Comparison of ENCODE assay signal across 1 cellular context in the genomic region with DNA sequence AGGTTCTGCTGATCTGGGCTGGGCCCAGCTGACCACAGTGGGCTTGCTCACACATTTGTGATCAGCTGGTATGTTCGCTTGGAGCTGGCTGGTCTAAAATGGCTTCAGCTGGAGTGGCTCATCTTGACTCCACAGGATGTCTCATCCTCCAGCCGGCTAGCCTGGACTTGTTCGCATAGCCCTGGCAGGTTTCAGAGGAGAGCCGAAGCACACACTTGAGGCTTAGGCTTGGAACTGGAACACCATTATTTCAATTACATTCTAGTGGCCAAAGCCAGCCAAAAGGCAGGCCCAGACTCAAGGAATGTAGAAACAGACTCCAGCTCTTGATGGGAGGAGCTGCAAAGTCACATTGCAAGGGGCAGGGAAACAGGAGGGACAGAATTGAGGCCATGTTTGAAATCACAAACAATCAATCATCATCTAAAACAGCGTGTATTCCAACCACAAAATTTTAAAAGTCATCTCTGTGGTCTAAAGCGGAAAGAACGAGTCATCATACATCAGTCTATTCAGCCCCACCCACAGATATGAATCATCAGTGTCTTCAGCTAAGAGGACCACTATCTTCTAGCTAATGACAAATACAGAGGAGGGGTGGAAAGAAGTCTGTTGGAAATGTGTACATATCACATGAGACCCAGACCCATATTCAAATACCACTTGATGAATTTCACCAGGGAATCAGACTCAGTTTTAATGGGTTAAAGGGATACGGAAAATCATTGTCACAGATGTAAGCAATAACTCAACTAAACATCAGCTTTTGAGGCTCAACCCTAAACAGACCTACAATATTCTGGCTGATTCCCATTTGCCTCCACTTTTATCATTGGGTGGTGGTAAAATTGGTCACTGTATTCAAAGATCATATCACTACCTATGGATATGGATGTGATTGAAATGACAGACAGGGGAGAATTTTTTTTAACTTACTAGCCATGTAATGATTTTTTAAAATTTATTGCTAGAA.
TF ChIP-seq lines count a peak whose summit lies in the region.

No MANE protein-coding gene starts in this region.

TF ChIP-seq in K562, 482 proteins besides CTCF, POLR2A, EP300 and RAD21 (continued from another document and continues in another):
- TF ChIP-seq, protein P1, sequence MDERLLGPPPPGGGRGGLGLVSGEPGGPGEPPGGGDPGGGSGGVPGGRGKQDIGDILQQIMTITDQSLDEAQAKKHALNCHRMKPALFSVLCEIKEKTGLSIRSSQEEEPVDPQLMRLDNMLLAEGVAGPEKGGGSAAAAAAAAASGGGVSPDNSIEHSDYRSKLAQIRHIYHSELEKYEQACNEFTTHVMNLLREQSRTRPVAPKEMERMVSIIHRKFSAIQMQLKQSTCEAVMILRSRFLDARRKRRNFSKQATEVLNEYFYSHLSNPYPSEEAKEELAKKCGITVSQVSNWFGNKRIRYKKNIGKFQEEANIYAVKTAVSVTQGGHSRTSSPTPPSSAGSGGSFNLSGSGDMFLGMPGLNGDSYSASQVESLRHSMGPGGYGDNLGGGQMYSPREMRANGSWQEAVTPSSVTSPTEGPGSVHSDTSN (CRISPR knock-in tag; IDR thresholded peaks at IDR 0.05; ENCODE audit: low read depth), result no peak
- TF ChIP-seq, protein P1 (tag; conservative IDR thresholded peaks at IDR 0.05; ENCODE audit: low read depth), result peak; percentile 92
- TF ChIP-seq, protein P2, sequence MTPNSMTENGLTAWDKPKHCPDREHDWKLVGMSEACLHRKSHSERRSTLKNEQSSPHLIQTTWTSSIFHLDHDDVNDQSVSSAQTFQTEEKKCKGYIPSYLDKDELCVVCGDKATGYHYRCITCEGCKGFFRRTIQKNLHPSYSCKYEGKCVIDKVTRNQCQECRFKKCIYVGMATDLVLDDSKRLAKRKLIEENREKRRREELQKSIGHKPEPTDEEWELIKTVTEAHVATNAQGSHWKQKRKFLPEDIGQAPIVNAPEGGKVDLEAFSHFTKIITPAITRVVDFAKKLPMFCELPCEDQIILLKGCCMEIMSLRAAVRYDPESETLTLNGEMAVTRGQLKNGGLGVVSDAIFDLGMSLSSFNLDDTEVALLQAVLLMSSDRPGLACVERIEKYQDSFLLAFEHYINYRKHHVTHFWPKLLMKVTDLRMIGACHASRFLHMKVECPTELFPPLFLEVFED (CRISPR knock-in tag; conservative IDR thresholded peaks at IDR 0.05), result no peak
- TF ChIP-seq, protein P3, sequence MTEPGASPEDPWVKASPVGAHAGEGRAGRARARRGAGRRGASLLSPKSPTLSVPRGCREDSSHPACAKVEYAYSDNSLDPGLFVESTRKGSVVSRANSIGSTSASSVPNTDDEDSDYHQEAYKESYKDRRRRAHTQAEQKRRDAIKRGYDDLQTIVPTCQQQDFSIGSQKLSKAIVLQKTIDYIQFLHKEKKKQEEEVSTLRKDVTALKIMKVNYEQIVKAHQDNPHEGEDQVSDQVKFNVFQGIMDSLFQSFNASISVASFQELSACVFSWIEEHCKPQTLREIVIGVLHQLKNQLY (CRISPR knock-in tag; conservative IDR thresholded peaks at IDR 0.05), result no peak
- TF ChIP-seq POLR2AphosphoS2 (IDR thresholded peaks at IDR 0.05; ENCODE audit: low read length) (no peak), ERF (CRISPR knock-in tag; IDR thresholded peaks at IDR 0.05) (0 out of 2 replicates have a peak, but pooled peaks have one; percentile 29), MAFG (tag; conservative IDR thresholded peaks at IDR 0.05) (peak; percentile 87), ZNF707 (CRISPR knock-in tag; conservative IDR thresholded peaks at IDR 0.05) (no peak), MAFF (IDR thresholded peaks at IDR 0.05; ENCODE audit: low read length) (peak; percentile 24; the same call in 1 of the 2 replicates), HDAC2 (IDR thresholded peaks at IDR 0.05) (peak; percentile 76; the same call in 1 of the 2 replicates), CBX2 (IDR thresholded peaks at IDR 0.05; ENCODE audit: insufficient read depth, low read length, poor library complexity, severe bottlenecking) (no peak), POLR2AphosphoS5 (IDR thresholded peaks at IDR 0.05; ENCODE audit: control insufficient read depth, insufficient read depth, low read depth, low read length) (no peak), SP1 (CRISPR knock-in tag; IDR thresholded peaks at IDR 0.05) (peak; percentile 71), NEUROD1 (IDR thresholded peaks at IDR 0.05; ENCODE audit: borderline replicate concordance, low read depth, low read length, partially characterized antibody) (no peak), ZNF79 (CRISPR knock-in tag; IDR thresholded peaks at IDR 0.05; ENCODE audit: low read depth) (no peak), CREB1 (IDR thresholded peaks at IDR 0.05) (no peak), CREB1 (CRISPR knock-in tag; IDR thresholded peaks at IDR 0.05) (0 out of 2 replicates have a peak, but pooled peaks have one; percentile 18), MAFK (IDR thresholded peaks at IDR 0.05; ENCODE audit: low read length) (peak; percentile 63; the same call in 1 of the 2 replicates), ZNF121 (CRISPR knock-in tag; conservative IDR thresholded peaks at IDR 0.05) (no peak), FOXJ2 (tag; IDR thresholded peaks at IDR 0.05) (peak; percentile 78; the same call in 1 of the 2 replicates), ZNF551 (CRISPR knock-in tag; IDR thresholded peaks at IDR 0.05) (no peak), MECOM (CRISPR knock-in tag; IDR thresholded peaks at IDR 0.05) (0 out of 2 replicates have a peak, but pooled peaks have one; percentile 53), CEBPB (tag; IDR thresholded peaks at IDR 0.05) (no peak), ZC3H8 (IDR thresholded peaks at IDR 0.05) (no peak), TBL1XR1 (IDR thresholded peaks at IDR 0.05; ENCODE audit: low read length in 2 of 2) (peak in 1 of 2 experiments; percentile 31; a peak in 1 of 4 replicates), NCOA2 (IDR thresholded peaks at IDR 0.05; ENCODE audit: partially characterized antibody in 2 of 2) (no peak), ETV1 (tag; conservative IDR thresholded peaks at IDR 0.05; ENCODE audit: low read depth) (peak; percentile 95), PPARD (CRISPR knock-in tag; IDR thresholded peaks at IDR 0.05) (no peak), FOXJ3 (CRISPR knock-in tag; IDR thresholded peaks at IDR 0.05) (no peak), SMARCA4 (IDR thresholded peaks at IDR 0.05) (peak; percentile 93), ZBTB7A (IDR thresholded peaks at IDR 0.05; ENCODE audit: borderline replicate concordance, control insufficient read depth, low read depth, low read length) (no peak), JUN (IDR thresholded peaks at IDR 0.05; ENCODE audit: borderline replicate concordance, low read depth, low read length) (peak; percentile 90), JUN (CRISPR knock-in tag; IDR thresholded peaks at IDR 0.05; ENCODE audit: borderline replicate concordance) (no peak), DPF2 (IDR thresholded peaks at IDR 0.05) (peak; percentile 85), COPS2 (conservative IDR thresholded peaks at IDR 0.05) (no peak), ELF1 (tag; IDR thresholded peaks at IDR 0.05) (no peak), JUNB (CRISPR knock-in tag; conservative IDR thresholded peaks at IDR 0.05) (peak; percentile 72), PML (IDR thresholded peaks at IDR 0.05; ENCODE audit: low read length) (no peak), ATF7 (IDR thresholded peaks at IDR 0.05) (peak; percentile 66; the same call in 1 of the 2 replicates), ZEB2 (IDR thresholded peaks at IDR 0.05) (peak; percentile 60; the same call in 1 of the 2 replicates), ZNF589 (CRISPR knock-in tag; IDR thresholded peaks at IDR 0.05; ENCODE audit: low read depth) (0 out of 2 replicates have a peak, but pooled peaks have one; percentile 29), FOS (IDR thresholded peaks at IDR 0.05; ENCODE audit: extremely low read depth, insufficient read length) (peak; percentile 66), HDAC1 (IDR thresholded peaks at IDR 0.05) (peak in 1 of 2 experiments; percentile 66; a peak in 2 of 4 replicates)
- TF ChIP-seq, protein P4, sequence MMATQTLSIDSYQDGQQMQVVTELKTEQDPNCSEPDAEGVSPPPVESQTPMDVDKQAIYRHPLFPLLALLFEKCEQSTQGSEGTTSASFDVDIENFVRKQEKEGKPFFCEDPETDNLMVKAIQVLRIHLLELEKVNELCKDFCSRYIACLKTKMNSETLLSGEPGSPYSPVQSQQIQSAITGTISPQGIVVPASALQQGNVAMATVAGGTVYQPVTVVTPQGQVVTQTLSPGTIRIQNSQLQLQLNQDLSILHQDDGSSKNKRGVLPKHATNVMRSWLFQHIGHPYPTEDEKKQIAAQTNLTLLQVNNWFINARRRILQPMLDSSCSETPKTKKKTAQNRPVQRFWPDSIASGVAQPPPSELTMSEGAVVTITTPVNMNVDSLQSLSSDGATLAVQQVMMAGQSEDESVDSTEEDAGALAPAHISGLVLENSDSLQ (IDR thresholded peaks at IDR 0.05), result peak; percentile 89
- TF ChIP-seq, protein P5, sequence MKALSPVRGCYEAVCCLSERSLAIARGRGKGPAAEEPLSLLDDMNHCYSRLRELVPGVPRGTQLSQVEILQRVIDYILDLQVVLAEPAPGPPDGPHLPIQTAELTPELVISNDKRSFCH (CRISPR knock-in tag; IDR thresholded peaks at IDR 0.05), result no peak
- TF ChIP-seq, protein P5 (tag; IDR thresholded peaks at IDR 0.05), result 0 out of 2 replicates have a peak, but pooled peaks have one; percentile 40
- TF ChIP-seq, protein P6, sequence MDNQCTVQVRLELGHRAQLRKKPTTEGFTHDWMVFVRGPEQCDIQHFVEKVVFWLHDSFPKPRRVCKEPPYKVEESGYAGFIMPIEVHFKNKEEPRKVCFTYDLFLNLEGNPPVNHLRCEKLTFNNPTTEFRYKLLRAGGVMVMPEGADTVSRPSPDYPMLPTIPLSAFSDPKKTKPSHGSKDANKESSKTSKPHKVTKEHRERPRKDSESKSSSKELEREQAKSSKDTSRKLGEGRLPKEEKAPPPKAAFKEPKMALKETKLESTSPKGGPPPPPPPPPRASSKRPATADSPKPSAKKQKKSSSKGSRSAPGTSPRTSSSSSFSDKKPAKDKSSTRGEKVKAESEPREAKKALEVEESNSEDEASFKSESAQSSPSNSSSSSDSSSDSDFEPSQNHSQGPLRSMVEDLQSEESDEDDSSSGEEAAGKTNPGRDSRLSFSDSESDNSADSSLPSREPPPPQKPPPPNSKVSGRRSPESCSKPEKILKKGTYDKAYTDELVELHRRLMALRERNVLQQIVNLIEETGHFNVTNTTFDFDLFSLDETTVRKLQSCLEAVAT (IDR thresholded peaks at IDR 0.05), result peak in 1 of 2 experiments; percentile 92; a peak in 2 of 4 replicates
- TF ChIP-seq, protein P7, sequence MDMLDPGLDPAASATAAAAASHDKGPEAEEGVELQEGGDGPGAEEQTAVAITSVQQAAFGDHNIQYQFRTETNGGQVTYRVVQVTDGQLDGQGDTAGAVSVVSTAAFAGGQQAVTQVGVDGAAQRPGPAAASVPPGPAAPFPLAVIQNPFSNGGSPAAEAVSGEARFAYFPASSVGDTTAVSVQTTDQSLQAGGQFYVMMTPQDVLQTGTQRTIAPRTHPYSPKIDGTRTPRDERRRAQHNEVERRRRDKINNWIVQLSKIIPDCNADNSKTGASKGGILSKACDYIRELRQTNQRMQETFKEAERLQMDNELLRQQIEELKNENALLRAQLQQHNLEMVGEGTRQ (CRISPR knock-in tag; IDR thresholded peaks at IDR 0.05), result no peak
- TF ChIP-seq, protein P8, sequence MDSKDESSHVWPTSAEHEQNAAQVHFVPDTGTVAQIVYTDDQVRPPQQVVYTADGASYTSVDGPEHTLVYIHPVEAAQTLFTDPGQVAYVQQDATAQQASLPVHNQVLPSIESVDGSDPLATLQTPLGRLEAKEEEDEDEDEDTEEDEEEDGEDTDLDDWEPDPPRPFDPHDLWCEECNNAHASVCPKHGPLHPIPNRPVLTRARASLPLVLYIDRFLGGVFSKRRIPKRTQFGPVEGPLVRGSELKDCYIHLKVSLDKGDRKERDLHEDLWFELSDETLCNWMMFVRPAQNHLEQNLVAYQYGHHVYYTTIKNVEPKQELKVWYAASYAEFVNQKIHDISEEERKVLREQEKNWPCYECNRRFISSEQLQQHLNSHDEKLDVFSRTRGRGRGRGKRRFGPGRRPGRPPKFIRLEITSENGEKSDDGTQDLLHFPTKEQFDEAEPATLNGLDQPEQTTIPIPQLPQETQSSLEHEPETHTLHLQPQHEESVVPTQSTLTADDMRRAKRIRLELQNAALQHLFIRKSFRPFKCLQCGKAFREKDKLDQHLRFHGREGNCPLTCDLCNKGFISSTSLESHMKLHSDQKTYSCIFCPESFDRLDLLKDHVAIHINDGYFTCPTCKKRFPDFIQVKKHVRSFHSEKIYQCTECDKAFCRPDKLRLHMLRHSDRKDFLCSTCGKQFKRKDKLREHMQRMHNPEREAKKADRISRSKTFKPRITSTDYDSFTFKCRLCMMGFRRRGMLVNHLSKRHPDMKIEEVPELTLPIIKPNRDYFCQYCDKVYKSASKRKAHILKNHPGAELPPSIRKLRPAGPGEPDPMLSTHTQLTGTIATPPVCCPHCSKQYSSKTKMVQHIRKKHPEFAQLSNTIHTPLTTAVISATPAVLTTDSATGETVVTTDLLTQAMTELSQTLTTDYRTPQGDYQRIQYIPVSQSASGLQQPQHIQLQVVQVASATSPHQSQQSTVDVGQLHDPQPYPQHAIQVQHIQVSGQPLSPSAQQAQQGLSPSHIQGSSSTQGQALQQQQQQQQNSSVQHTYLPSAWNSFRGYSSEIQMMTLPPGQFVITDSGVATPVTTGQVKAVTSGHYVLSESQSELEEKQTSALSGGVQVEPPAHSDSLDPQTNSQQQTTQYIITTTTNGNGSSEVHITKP (IDR thresholded peaks at IDR 0.05; ENCODE audit: partially characterized antibody), result peak; percentile 32
- TF ChIP-seq, protein P9, sequence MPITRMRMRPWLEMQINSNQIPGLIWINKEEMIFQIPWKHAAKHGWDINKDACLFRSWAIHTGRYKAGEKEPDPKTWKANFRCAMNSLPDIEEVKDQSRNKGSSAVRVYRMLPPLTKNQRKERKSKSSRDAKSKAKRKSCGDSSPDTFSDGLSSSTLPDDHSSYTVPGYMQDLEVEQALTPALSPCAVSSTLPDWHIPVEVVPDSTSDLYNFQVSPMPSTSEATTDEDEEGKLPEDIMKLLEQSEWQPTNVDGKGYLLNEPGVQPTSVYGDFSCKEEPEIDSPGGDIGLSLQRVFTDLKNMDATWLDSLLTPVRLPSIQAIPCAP (CRISPR knock-in tag; IDR thresholded peaks at IDR 0.05; ENCODE audit: borderline replicate concordance), result no peak
